Comparison of ENCODE assay signal across 1 cellular context in the genomic region with DNA sequence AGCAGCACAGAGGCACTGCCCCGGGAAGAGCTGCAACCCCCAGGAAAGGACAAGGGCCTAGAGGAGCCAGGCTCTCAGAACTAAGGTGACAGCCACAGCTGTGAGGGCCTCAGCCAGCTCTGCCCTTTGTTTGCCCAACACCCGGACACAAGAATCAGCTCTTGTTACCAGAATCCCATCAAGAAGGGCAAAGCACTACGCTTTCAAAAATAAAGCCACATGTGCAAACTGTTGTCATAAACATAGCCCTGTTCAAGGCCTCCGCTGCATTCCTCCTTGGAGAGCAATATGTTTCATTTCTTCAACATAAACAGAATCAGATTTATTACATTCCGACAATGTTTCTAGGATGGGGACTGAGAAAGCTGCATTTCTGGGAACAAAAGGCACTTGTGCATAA.
TF ChIP-seq lines count a peak whose summit lies in the region.

No MANE protein-coding gene starts in this region.

TF ChIP-seq in H1, 55 proteins besides CTCF, POLR2A, EP300 and RAD21:
- TF ChIP-seq JUN (IDR thresholded peaks at IDR 0.05; ENCODE audit: low read depth, low read length) (no peak), KDM1A (IDR thresholded peaks at IDR 0.05; ENCODE audit: borderline replicate concordance, low read length) (no peak), CREB1 (IDR thresholded peaks at IDR 0.05) (no peak), POLR2AphosphoS5 (IDR thresholded peaks at IDR 0.05; ENCODE audit: low read depth, low read length) (no peak), TAF7 (optimal IDR thresholded peaks at IDR 0.05; ENCODE audit: borderline replicate concordance, low read depth, low read length) (no peak), FOSL1 (IDR thresholded peaks at IDR 0.05; ENCODE audit: insufficient read depth, low read depth, low read length) (no peak), CTBP2 (IDR thresholded peaks at IDR 0.05; ENCODE audit: borderline replicate concordance, insufficient read depth, insufficient read length, low read length) (no peak), RFX5 (IDR thresholded peaks at IDR 0.05; ENCODE audit: borderline replicate concordance, low read depth, low read length) (no peak), USF2 (IDR thresholded peaks at IDR 0.05; ENCODE audit: low read length) (no peak), GABPA (IDR thresholded peaks at IDR 0.05; ENCODE audit: borderline replicate concordance, insufficient read depth, low read length) (no peak), RNF2 (IDR thresholded peaks at IDR 0.05; ENCODE audit: borderline replicate concordance, low read depth, low read length, missing control alignments, poor library complexity, severe bottlenecking) (no peak)
